Comparison of ENCODE assay signal across 8 cellular contexts in genomic region chr5:74801197-74801596, GRCh38.
"Had no signal": no experiment of that assay in that cellular context is flagged by ENCODE, and none has a peak within 500 bp of the region (broad histone marks: within the 10 kb centered on the region; RNA-seq: fewer than 3 reads in every experiment).

No MANE protein-coding gene starts in this region.

- H3K36me3 ChIP-seq: HAP-1 had no signal

- FAIRE-seq: HTR-8/SVneo, K562 had no signal

- H3K4me3 ChIP-seq: HAP-1, K562 had no signal

- ATAC-seq: HCT116, K562 had no signal

- H3K4me3 Mint-ChIP-seq: HFFc6 had no signal

- DNase-seq: GOT3, H7, HFFc6, KG1 had no signal

- H3K27ac Mint-ChIP-seq: HFFc6 had no signal

- H3K4me1 ChIP-seq: HAP-1 had no signal

- H3K9me3 Mint-ChIP-seq: HFFc6 had no signal

- H3K9me3 ChIP-seq: HAP-1 had no signal
